In genomic region chr4:107050525-107051135, GRCh38 we compare ENCODE assay signal across 8 cellular contexts. TPM values are rescaled to one million over a fixed set of nuclear protein-coding genes. Genes with fewer than 3 reads are reported as not detected.
DNase-seq lines count a peak whose midpoint lies in the region; ATAC-seq and TF ChIP-seq lines count a peak whose summit lies in the region.

No MANE protein-coding gene starts in this region.

- H3K4me1 ChIP-seq in RWPE2 (ENCODE audit: insufficient read depth, poor library complexity, severe bottlenecking), result no peaks in the 10 kb centered on the region

- no peak overlapping the region for H3K27ac Mint-ChIP-seq in glutamatergic neuron (ENCODE audit: unreplicated experiment)
- no peak overlapping the region for H3K27ac Mint-ChIP-seq in T-helper 2 cell treated with Interferon-gamma antibody and Interleukin-4, amounts not matched to agents 5 μg/mL and 100 μg/mL, for 36 hours

- no peak overlapping the region for H3K27ac ChIP-seq in RWPE2 (ENCODE audit: poor library complexity, severe bottlenecking)

- no peaks in the 10 kb centered on the region for H3K36me3 Mint-ChIP-seq in glutamatergic neuron (ENCODE audit: unreplicated experiment)
- H3K36me3 Mint-ChIP-seq in T-helper 2 cell treated with Interferon-gamma antibody and Interleukin-4, amounts not matched to agents 5 μg/mL and 100 μg/mL, for 36 hours (ENCODE audit: low read depth), result no peaks in the 10 kb centered on the region

- H3K9me3 Mint-ChIP-seq in glutamatergic neuron (ENCODE audit: unreplicated experiment), result peaks cover 3% of the 10 kb centered on the region
- peaks cover 13% of the 10 kb centered on the region for H3K9me3 Mint-ChIP-seq in T-helper 2 cell treated with Interferon-gamma antibody and Interleukin-4, amounts not matched to agents 5 μg/mL and 100 μg/mL, for 36 hours

- H3K4me1 Mint-ChIP-seq in glutamatergic neuron (ENCODE audit: low read depth, unreplicated experiment), result no peaks in the 10 kb centered on the region
- no peaks in the 10 kb centered on the region for H3K4me1 Mint-ChIP-seq in T-helper 2 cell treated with Interferon-gamma antibody and Interleukin-4, amounts not matched to agents 5 μg/mL and 100 μg/mL, for 36 hours (ENCODE audit: low read depth)

- no peak overlapping the region for H3K4me3 ChIP-seq in RWPE2 (ENCODE audit: severe bottlenecking)

- no peaks in the 10 kb centered on the region for H3K27me3 Mint-ChIP-seq in glutamatergic neuron (ENCODE audit: unreplicated experiment)
- H3K27me3 Mint-ChIP-seq in T-helper 2 cell treated with Interferon-gamma antibody and Interleukin-4, amounts not matched to agents 5 μg/mL and 100 μg/mL, for 36 hours (ENCODE audit: low read depth), result no peaks in the 10 kb centered on the region

- TF ChIP-seq CTCF in AG09319 (IDR thresholded peaks at IDR 0.05; ENCODE audit: low read depth, low read length) (peak; percentile 66), RWPE2 (IDR thresholded peaks at IDR 0.05; ENCODE audit: poor library complexity, severe bottlenecking) (peak; percentile 77), glutamatergic neuron (IDR thresholded peaks at IDR 0.05; ENCODE audit: partially characterized antibody, unreplicated experiment) (peak; percentile 67)

- ATAC-seq in GM21717 (IDR thresholded peaks at IDR 0.05; ENCODE audit: unreplicated experiment), result peak; percentile 44
- peak; percentile 46; the same call in 1 of the 3 replicates for ATAC-seq in RWPE2 (ENCODE audit: low read depth)
- no peak for ATAC-seq in GM19397 (IDR thresholded peaks at IDR 0.05; ENCODE audit: unreplicated experiment)
- ATAC-seq in HG02763 (IDR thresholded peaks at IDR 0.05; ENCODE audit: unreplicated experiment), result no peak

- H3K4me3 Mint-ChIP-seq in glutamatergic neuron (ENCODE audit: unreplicated experiment), result no peak overlapping the region
- H3K4me3 Mint-ChIP-seq in T-helper 2 cell treated with Interferon-gamma antibody and Interleukin-4, amounts not matched to agents 5 μg/mL and 100 μg/mL, for 36 hours, result no peak overlapping the region

- H3K9me3 ChIP-seq in RWPE2 (ENCODE audit: severe bottlenecking), result no peaks in the 10 kb centered on the region

- DNase-seq in AG09319 (ENCODE audit: extremely low read depth, low read depth), result no peak
- DNase-seq in RWPE2 (ENCODE audit: low spot score), result no peak
- no peak for DNase-seq in glutamatergic neuron
- DNase-seq in kidney glomerular epithelial cell (lab: John Stamatoyannopoulos, UW), result no peak
- no peak for DNase-seq in T-helper 2 cell treated with Interferon-gamma antibody and Interleukin-4, amounts not matched to agents 5 μg/mL and 100 μg/mL, for 36 hours (ENCODE audit: low spot score)

- H3K27me3 ChIP-seq in RWPE2 (ENCODE audit: insufficient read depth, poor library complexity, severe bottlenecking), result no peaks in the 10 kb centered on the region

- no peaks in the 10 kb centered on the region for H3K36me3 ChIP-seq in RWPE2 (ENCODE audit: low read depth)

RNA-seq across cellular contexts. Expression of gene DKK2, which starts 14.5 kb away (rescaled TPM):
- not detected for total RNA-seq in glutamatergic neuron (ENCODE audit: unreplicated experiment)

Comparison
In these comparisons a context has a peak if more than half of its experiments do, and no peak if none do; other contexts are left out.
1. ATAC-seq: peak in GM21717 (single experiment) and RWPE2 (single experiment); none in GM19397 (single experiment) and HG02763 (single experiment).
2. Peak in every context shown above with its lines, with median percentiles within 50 percentile points of each other: CTCF ChIP-seq.